Comparison of ENCODE assay signal across 16 cellular contexts in the genomic region with DNA sequence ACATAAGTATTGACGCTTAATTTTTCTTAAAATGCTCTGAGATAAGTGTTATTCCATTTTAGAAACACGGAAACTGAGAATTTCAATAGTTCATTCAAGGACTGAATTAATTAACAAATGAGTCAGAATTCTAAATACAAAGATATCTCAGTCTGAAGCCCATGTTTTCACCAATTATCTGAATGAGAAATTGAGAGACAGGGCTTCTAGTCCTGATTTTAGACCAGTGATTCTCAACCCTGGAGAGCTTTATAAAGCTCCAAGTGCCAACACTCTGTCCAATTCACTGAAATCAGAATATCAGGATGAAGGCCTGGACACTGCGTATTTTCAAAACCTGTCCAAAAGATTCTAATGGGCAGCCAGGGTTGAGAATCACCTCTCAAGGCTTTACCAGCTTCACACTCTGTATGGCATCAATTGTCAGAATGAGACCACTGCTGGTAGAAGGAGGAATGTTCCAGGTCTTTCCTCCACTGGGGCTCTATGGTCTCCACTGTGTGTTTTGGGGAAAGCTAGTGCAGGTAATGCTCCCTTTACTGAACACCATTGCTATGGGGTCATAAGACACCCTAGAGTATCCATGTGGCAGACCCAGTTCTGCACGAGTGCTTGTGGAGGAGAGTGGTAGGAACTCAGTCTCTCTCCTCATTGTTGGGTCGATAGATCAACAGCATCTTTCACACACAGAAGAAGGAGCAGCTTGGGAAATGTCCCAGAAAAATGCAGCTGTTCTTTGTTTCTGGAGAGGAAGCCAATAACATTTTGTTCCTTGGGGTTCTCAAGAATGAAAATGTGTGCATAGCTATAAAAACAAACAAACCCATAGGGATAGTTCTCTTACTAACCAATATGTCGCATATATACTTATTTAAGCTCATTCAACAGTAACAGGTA.
"Had no signal": no experiment of that assay in that cellular context is flagged by ENCODE, and none has a peak within 500 bp of the region (broad histone marks: within the 10 kb centered on the region; RNA-seq: fewer than 3 reads in every experiment).

No MANE protein-coding gene starts in this region.

- H3K27me3 ChIP-seq: right lobe of liver, thyroid gland had no signal

- H3K27ac ChIP-seq: coronary artery, right lobe of liver, thyroid gland had no signal

- FAIRE-seq: urothelium cell line had no signal

- H3K4me3 ChIP-seq: coronary artery, right lobe of liver, thyroid gland had no signal

- H3K9me3 ChIP-seq: right lobe of liver, thyroid gland had no signal

- H3K4me1 ChIP-seq: right lobe of liver, thyroid gland had no signal

- H3K9ac ChIP-seq: SK-N-SH had no signal

- H3K4me2 ChIP-seq: SK-N-SH had no signal

- H3K36me3 ChIP-seq: right lobe of liver, thyroid gland had no signal

- DNase-seq: activated CD4-positive, alpha-beta T cell treated with anti-CD3 and anti-CD28 coated beads, Interleukin-2, amount 50 U/mL, for 1 hour; activated CD8-positive, alpha-beta memory T cell treated with anti-CD3 and anti-CD28 coated beads for 24 hours; activated naive CD4-positive, alpha-beta T cell; activated naive CD8-positive, alpha-beta T cell treated with anti-CD3 and anti-CD28 coated beads, Interleukin-2, amount 10 ng/mL, durations not matched to agents 7 days and 5 days; aorta; effector CD4-positive, alpha-beta T cell; foreskin melanocyte; islet precursor cell; right lobe of liver; SK-N-SH; stimulated activated naive CD8-positive, alpha-beta T cell treated with anti-CD3 and anti-CD28 coated beads, Interleukin-15, amount 100 ng/mL, for 72 hours; T-cell; T1000; thyroid gland had no signal
